ENCODE assay signal across 4 cellular contexts in the genomic region with DNA sequence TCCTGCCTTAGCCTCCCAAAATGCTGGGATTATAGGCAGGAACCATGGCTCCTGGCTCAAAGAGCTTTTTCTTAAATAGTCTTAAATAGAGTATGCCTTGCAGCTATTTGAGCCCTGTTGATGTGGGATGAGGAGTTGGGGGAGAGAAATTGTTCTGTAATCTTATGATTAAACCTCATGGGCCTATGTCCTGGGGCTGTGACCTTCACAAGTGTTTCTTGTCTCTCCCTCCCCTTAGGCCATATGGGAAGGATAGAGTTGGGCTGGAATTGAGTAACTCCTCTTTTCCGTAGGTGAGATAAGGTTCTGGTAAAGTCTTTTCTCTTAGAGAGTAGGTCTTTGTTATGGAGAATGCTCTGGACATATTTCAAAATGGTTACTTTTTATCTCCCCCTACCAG.
"Had no signal": no experiment of that assay in that cellular context is flagged by ENCODE, and none has a peak within 500 bp of the region (broad histone marks: within the 10 kb centered on the region; RNA-seq: fewer than 3 reads in every experiment).

No MANE protein-coding gene starts in this region.

- H3K4me3 ChIP-seq: GM23338 had no signal

- DNase-seq: H9, HCEC 1CT, IMR-90 had no signal

- H3K4me2 ChIP-seq: GM23338 had no signal

- H2AFZ ChIP-seq: GM23338 had no signal
